ENCODE assay signal across 9 cellular contexts in genomic region chr3:58041182-58041825, GRCh38. TPM values are rescaled to one million over a fixed set of nuclear protein-coding genes. Genes with fewer than 3 reads are reported as not detected.
DNase-seq lines count a peak whose midpoint lies in the region; TF ChIP-seq lines count a peak whose summit lies in the region.
"Had no signal": no experiment of that assay in that cellular context is flagged by ENCODE, and none has a peak within 500 bp of the region (broad histone marks: within the 10 kb centered on the region; RNA-seq: fewer than 3 reads in every experiment).

No MANE protein-coding gene starts in this region.

- TF ChIP-seq POLR2A in thyroid gland (IDR thresholded peaks at IDR 0.05), result no peak

- peak overlapping the region; percentile 62 for H3K27ac Mint-ChIP-seq in T-helper 1 cell treated with Interleukin-12 subunit alpha and Interleukin-12 subunit beta and Interleukin-4 antibody, amounts not matched to agents 30 μg/mL and 1 μg/mL, for 36 hours
- peak overlapping the region; percentile 27 to 78 (median 49) for H3K27ac Mint-ChIP-seq in immature natural killer cell

- H3K4me3 Mint-ChIP-seq in T-helper 1 cell treated with Interleukin-12 subunit alpha and Interleukin-12 subunit beta and Interleukin-4 antibody, amounts not matched to agents 30 μg/mL and 1 μg/mL, for 36 hours, result peak overlapping the region; percentile 41
- peak overlapping the region; percentile 5 to 62 (median 24) for H3K4me3 Mint-ChIP-seq in immature natural killer cell

- DNase-seq in T-helper 1 cell, result no peak
- DNase-seq in SJSA1 (ENCODE audit: low read depth in 1 of 2, low spot score in 2 of 2), result peak in 1 of 2 experiments; percentile 55
- peak in 2 of 3 donors; percentile 19 for DNase-seq in immature natural killer cell
- peak in 1 of 2 donors; percentile 58 for DNase-seq in thyroid gland
- DNase-seq in NCI-H2171 (lab: John Stamatoyannopoulos, UW), result no peak
- no peak for DNase-seq in T-helper 9 cell
- no peak for DNase-seq in activated CD8-positive, alpha-beta memory T cell treated with anti-CD3 and anti-CD28 coated beads, Interleukin-2, amount 50 U/mL, for 4 hours
- DNase-seq: stimulated activated CD4-positive, alpha-beta T cell treated with anti-CD3 and anti-CD28 coated beads, Interleukin-4, amount 100 ng/mL, for 4 hours had no signal

- H3K4me1 ChIP-seq in SJSA1 (replicated peaks) (peaks cover 70% of the 10 kb centered on the region), thyroid gland (peaks cover 71 to 84% of the 10 kb centered on the region in 2 donors)

- no peak for TF ChIP-seq CTCF in thyroid gland (IDR thresholded peaks at IDR 0.05)

- peaks cover 4% of the 10 kb centered on the region for H3K27me3 Mint-ChIP-seq in T-helper 1 cell treated with Interleukin-12 subunit alpha and Interleukin-12 subunit beta and Interleukin-4 antibody, amounts not matched to agents 30 μg/mL and 1 μg/mL, for 36 hours (ENCODE audit: low read depth)
- H3K27me3 Mint-ChIP-seq in immature natural killer cell (ENCODE audit: low read depth in 3 of 3), result peaks cover 0 to 2% (median 2%) of the 10 kb centered on the region in 3 donors

- H3K27ac ChIP-seq in SJSA1, result peak overlapping the region; percentile 86
- H3K27ac ChIP-seq in thyroid gland, result peak overlapping the region; percentile 90 to 96 (median 93)

- H3K4me3 ChIP-seq in SJSA1 (no peak overlapping the region), thyroid gland (replicated peaks in 1 of 3) (no peak overlapping the region)

- no peaks in the 10 kb centered on the region for H3K27me3 ChIP-seq in SJSA1 (replicated peaks)
- H3K27me3 ChIP-seq in thyroid gland, result no peaks in the 10 kb centered on the region

- peaks cover 52% of the 10 kb centered on the region for H3K4me1 Mint-ChIP-seq in T-helper 1 cell treated with Interleukin-12 subunit alpha and Interleukin-12 subunit beta and Interleukin-4 antibody, amounts not matched to agents 30 μg/mL and 1 μg/mL, for 36 hours (ENCODE audit: low read depth)
- peaks cover 26 to 47% of the 10 kb centered on the region in 2 donors for H3K4me1 Mint-ChIP-seq in immature natural killer cell

- H3K9me3 ChIP-seq in SJSA1 (replicated peaks), result no peaks in the 10 kb centered on the region
- no peaks in the 10 kb centered on the region for H3K9me3 ChIP-seq in thyroid gland

- H3K36me3 ChIP-seq in SJSA1 (peaks cover 16% of the 10 kb centered on the region), thyroid gland (no peaks in the 10 kb centered on the region)

- no peaks in the 10 kb centered on the region for H3K9me3 Mint-ChIP-seq in T-helper 1 cell treated with Interleukin-12 subunit alpha and Interleukin-12 subunit beta and Interleukin-4 antibody, amounts not matched to agents 30 μg/mL and 1 μg/mL, for 36 hours
- no peaks in the 10 kb centered on the region for H3K9me3 Mint-ChIP-seq in immature natural killer cell

- intact Hi-C loops in thyroid gland (cut with DNase I), result no loop called here

- peaks cover 6% of the 10 kb centered on the region for H3K36me3 Mint-ChIP-seq in T-helper 1 cell treated with Interleukin-12 subunit alpha and Interleukin-12 subunit beta and Interleukin-4 antibody, amounts not matched to agents 30 μg/mL and 1 μg/mL, for 36 hours (ENCODE audit: low read depth)
- H3K36me3 Mint-ChIP-seq in immature natural killer cell, result no peaks in the 10 kb centered on the region

- WGBS in thyroid gland, 2 donors, result 67 to 77% methylated on average over 5 of the region's 5 CpGs

RNA-seq across cellular contexts. Expression of gene FLNB, which starts 33.1 kb away (rescaled TPM):
- 130 and 207 TPM in 2 replicates for total RNA-seq in SJSA1 (2014; rRNA removed; shearing (Covaris generic))
- 10 to 100 TPM in 1 of 3 donors, 1 to 10 TPM in 1, under 1 TPM in 1; 0.94 to 14.9 (median 7.5) TPM for polyA plus RNA-seq in immature natural killer cell
- 100 to 1,000 TPM; 164 to 258 (median 242) TPM for total RNA-seq in thyroid gland

Comparison
In these comparisons a context has a peak if more than half of its experiments do, and no peak if none do; other contexts are left out.
1. DNase-seq: peak in immature natural killer cell (2 of 3); none in T-helper 1 cell (0 of 5), NCI-H2171 (single experiment), T-helper 9 cell (single experiment) and activated CD8-positive, alpha-beta memory T cell treated with anti-CD3 and anti-CD28 coated beads, Interleukin-2, amount 50 U/mL, for 4 hours (single experiment).